Comparison of ENCODE assay signal across 6 cellular contexts in the genomic region with DNA sequence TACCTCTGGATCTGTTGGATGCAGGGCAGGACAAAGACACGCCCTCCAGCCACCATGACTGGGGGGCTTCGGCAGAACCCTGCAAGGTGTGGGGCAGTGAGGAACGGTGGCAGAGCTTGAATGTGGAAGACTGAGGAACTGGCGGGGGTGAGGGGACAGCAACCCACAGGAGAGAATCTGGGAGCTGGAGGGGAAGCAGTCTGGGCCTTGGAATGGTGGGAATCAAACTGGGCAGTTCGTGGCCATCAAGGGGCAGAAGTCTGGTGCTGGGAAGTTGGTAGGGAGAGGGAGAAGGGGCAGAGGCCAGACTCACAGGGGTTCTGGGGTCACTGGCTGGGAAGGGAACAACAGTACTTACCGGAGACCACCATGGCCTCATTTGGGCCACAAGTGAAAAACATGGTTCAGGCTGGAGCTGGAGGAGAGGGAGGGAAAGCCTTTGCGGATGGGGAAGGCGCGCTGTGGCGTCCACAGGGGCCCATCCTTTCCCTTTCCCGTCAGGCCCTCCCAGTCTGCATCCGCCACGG. TPM values are rescaled to one million over a fixed set of nuclear protein-coding genes. Genes with fewer than 3 reads are reported as not detected.
DNase-seq lines count a peak whose midpoint lies in the region; ATAC-seq, FAIRE-seq and TF ChIP-seq lines count a peak whose summit lies in the region.

No MANE protein-coding gene starts in this region.

- H3K4me1 ChIP-seq in A549 (peaks cover 58% of the 10 kb centered on the region), testis (peaks cover 21% of the 10 kb centered on the region)

- no peak for TF ChIP-seq EP300 in A549 (IDR thresholded peaks at IDR 0.05)

- peak overlapping the region; percentile 97 to 98 for H3K27ac ChIP-seq in A549
- H3K27ac ChIP-seq in testis = peak overlapping the region; percentile 84 to 94

- WGBS in A549 (ENCODE audit: missing lambda C conversion rate) = 12% methylated on average over 13 of the region's 13 CpGs
- 7% methylated on average over 13 of the region's 13 CpGs for WGBS in testis, 2 donors

- no peak for FAIRE-seq in A549 (lab: Jason Lieb, UNC)

- H3K36me3 ChIP-seq in testis (ENCODE audit: low read depth, missing control alignments) = no peaks in the 10 kb centered on the region

- POLR2A ChIA-PET in A549 (lab: Yijun Ruan, JAX) = interaction anchor here (0.8 to 4.4 kb wide), 15 partner anchors 9 to 126 kb away, joined by 3 to 78 read pairs (median 4); a partner anchor contains a TSS

- CTCF ChIA-PET in A549 (lab: Yijun Ruan, JAX) = interaction anchor here (0.5 to 4.7 kb wide), 10 partner anchors 12 to 137 kb away, joined by 3 to 37 read pairs (median 4); no protein-coding TSS in a partner anchor

- H3K9me3 ChIP-seq in A549 (no peaks in the 10 kb centered on the region), testis (no peaks in the 10 kb centered on the region)

- TF ChIP-seq POLR2A in A549 (IDR thresholded peaks at IDR 0.05; ENCODE audit: low read length) (peak; percentile 21; the same call in 1 of the 2 replicates), NB4 (IDR thresholded peaks at IDR 0.05; ENCODE audit: extremely low read depth, insufficient read length) (no peak), testis (IDR thresholded peaks at IDR 0.05) (no peak)

- TF ChIP-seq RAD21 in A549 (conservative IDR thresholded peaks at IDR 0.05 in 1 of 2, IDR thresholded peaks at IDR 0.05 in 1 of 2) = no peak

- peak in 1 of 2 experiments; percentile 58; a peak in 4 of 6 replicates for ATAC-seq in A549
- ATAC-seq in HG03520 (IDR thresholded peaks at IDR 0.05; ENCODE audit: unreplicated experiment) = no peak

- DNase-seq in A549 (ENCODE audit: low read depth in 1 of 2, low spot score in 1 of 2) = no peak
- no peak for DNase-seq in NB4 (ENCODE audit: low read depth)
- DNase-seq in foreskin fibroblast = peak in 1 of 2 donors; percentile 24
- DNase-seq in testis = no peak
- no peak for DNase-seq in NCI-H526 (lab: John Stamatoyannopoulos, UW)

- H3K4me3 ChIP-seq in A549 = peak overlapping the region; percentile 99
- H3K4me3 ChIP-seq in NB4 (ENCODE audit: low read depth, low read length) = peak overlapping the region; percentile 86
- H3K4me3 ChIP-seq in foreskin fibroblast (ENCODE audit: low read depth in 1 of 2, low read length in 2 of 2) = peak overlapping the region; percentile 80 to 87
- H3K4me3 ChIP-seq in testis = peak overlapping the region; percentile 82 to 86

- peak overlapping the region; percentile 89 for H3K4me2 ChIP-seq in A549

- no peaks in the 10 kb centered on the region for H3K27me3 ChIP-seq in testis

- intact Hi-C loops in testis (cut with DNase I; ENCODE audit: low total_unique reads) = no loop called here

- TF ChIP-seq CTCF in A549 (IDR thresholded peaks at IDR 0.05) = no peak
- TF ChIP-seq CTCF in NB4 (IDR thresholded peaks at IDR 0.05; ENCODE audit: low read depth, low read length) = no peak
- no peak for TF ChIP-seq CTCF in foreskin fibroblast (IDR thresholded peaks at IDR 0.05; ENCODE audit: low read depth, low read length)
- TF ChIP-seq CTCF in testis (IDR thresholded peaks at IDR 0.05) = no peak

TF ChIP-seq in A549, 52 proteins besides CTCF, POLR2A, EP300 and RAD21:
- TF ChIP-seq HEYL (CRISPR knock-in tag; IDR thresholded peaks at IDR 0.05) = no peak; the same call in 1 of the 2 replicates
- TF ChIP-seq, protein P1, sequence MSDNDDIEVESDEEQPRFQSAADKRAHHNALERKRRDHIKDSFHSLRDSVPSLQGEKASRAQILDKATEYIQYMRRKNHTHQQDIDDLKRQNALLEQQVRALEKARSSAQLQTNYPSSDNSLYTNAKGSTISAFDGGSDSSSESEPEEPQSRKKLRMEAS (IDR thresholded peaks at IDR 0.05) = no peak
- no peak for TF ChIP-seq RFX5 (IDR thresholded peaks at IDR 0.05)
- peak; percentile 14; the same call in 1 of the 2 replicates for TF ChIP-seq TP53 (CRISPR knock-in tag; IDR thresholded peaks at IDR 0.05)
- no peak for TF ChIP-seq CEBPB (IDR thresholded peaks at IDR 0.05)

RNA-seq across cellular contexts. Expression of a gene that starts 0.6 kb away (rescaled TPM):
- polyA plus RNA-seq in A549 (2011; rRNA removed) = 135 and 136 TPM in 2 replicates
- polyA plus RNA-seq in A549 (2012; cell fraction: cytosol; rRNA removed) = 140 TPM in 2 replicates
- polyA plus RNA-seq in A549 (2012; cell fraction: nucleus; rRNA removed) = 112 and 128 TPM in 2 replicates
- 89.7 to 99.2 TPM (median 89.9 TPM) in 3 replicates for polyA plus RNA-seq in A549 (2017; fragmentation: RNase III; extraction: RNeasy Plus Mini Kit Qiagen cat#74134 plus additional on column Dnase treatment)
- 101 and 112 TPM in 2 replicates for polyA minus RNA-seq in A549 (2011; rRNA and poly(A)+ RNA removed)
- total RNA-seq in testis = 10 to 100 TPM; 84.1 to 88.1 TPM
- polyA plus RNA-seq in testis (ENCODE audit: insufficient read depth, low read depth, low replicate concordance) = 169 TPM

RNA-seq across cellular contexts. Expression of a gene that starts 2.5 kb away (rescaled TPM):
- polyA plus RNA-seq in A549 (2011; rRNA removed) (116 and 202 TPM in 2 replicates), A549 (2017; fragmentation: RNase III; extraction: RNeasy Plus Mini Kit Qiagen cat#74134 plus additional on column Dnase treatment) (89.1 to 108 TPM (median 104 TPM) in 3 replicates), testis (ENCODE audit: insufficient read depth, low read depth, low replicate concordance) (11.1 TPM)
- 172 and 215 TPM in 2 replicates for polyA plus RNA-seq in A549 (2012; cell fraction: cytosol; rRNA removed)
- 240 and 352 TPM in 2 replicates for polyA plus RNA-seq in A549 (2012; cell fraction: nucleus; rRNA removed)
- polyA minus RNA-seq in A549 (2011; rRNA and poly(A)+ RNA removed) = 93.4 and 94.8 TPM in 2 replicates
- 1 to 10 TPM; 1.4 to 7.7 TPM for total RNA-seq in testis

RNA-seq across cellular contexts. Expression of a gene that starts 21.7 kb away (rescaled TPM):
- polyA plus RNA-seq in A549 (2011; rRNA removed) (691 and 782 TPM in 2 replicates), A549 (2017; fragmentation: RNase III; extraction: RNeasy Plus Mini Kit Qiagen cat#74134 plus additional on column Dnase treatment) (1,022 to 1,121 TPM (median 1,044 TPM) in 3 replicates), testis (ENCODE audit: insufficient read depth, low read depth, low replicate concordance) (309 TPM)
- polyA plus RNA-seq in A549 (2012; cell fraction: cytosol; rRNA removed) = 1,345 and 1,480 TPM in 2 replicates
- polyA plus RNA-seq in A549 (2012; cell fraction: nucleus; rRNA removed) = 1,395 and 1,872 TPM in 2 replicates
- polyA minus RNA-seq in A549 (2011; rRNA and poly(A)+ RNA removed) = 802 and 983 TPM in 2 replicates
- total RNA-seq in testis = 100 to 1,000 TPM; 173 to 252 TPM

RNA-seq across cellular contexts. Expression of a gene that starts 24.8 kb away (rescaled TPM):
- 8.2 and 13.3 TPM in 2 replicates for polyA plus RNA-seq in A549 (2011; rRNA removed)
- 8.4 and 10.3 TPM in 2 replicates for polyA plus RNA-seq in A549 (2012; cell fraction: cytosol; rRNA removed)
- 29.8 and 46.1 TPM in 2 replicates for polyA plus RNA-seq in A549 (2012; cell fraction: nucleus; rRNA removed)
- polyA plus RNA-seq in A549 (2017; fragmentation: RNase III; extraction: RNeasy Plus Mini Kit Qiagen cat#74134 plus additional on column Dnase treatment) = 14.9 to 21.4 TPM (median 16.5 TPM) in 3 replicates
- polyA minus RNA-seq in A549 (2011; rRNA and poly(A)+ RNA removed) = 18.4 and 19.4 TPM in 2 replicates
- 10 to 100 TPM; 56.6 to 79.3 TPM for total RNA-seq in testis
- polyA plus RNA-seq in testis (ENCODE audit: insufficient read depth, low read depth, low replicate concordance) = 155 TPM

RNA-seq across cellular contexts. Expression of a gene that starts 51.1 kb away (rescaled TPM):
- polyA plus RNA-seq in A549 (2011; rRNA removed) = 11.3 and 12.4 TPM in 2 replicates
- polyA plus RNA-seq in A549 (2012; cell fraction: cytosol; rRNA removed) = 21.7 and 24.8 TPM in 2 replicates
- polyA plus RNA-seq in A549 (2012; cell fraction: nucleus; rRNA removed) = 22.2 and 23.8 TPM in 2 replicates
- polyA plus RNA-seq in A549 (2017; fragmentation: RNase III; extraction: RNeasy Plus Mini Kit Qiagen cat#74134 plus additional on column Dnase treatment) = 13.0 to 14.5 TPM (median 13.0 TPM) in 3 replicates
- 11.7 and 12.7 TPM in 2 replicates for polyA minus RNA-seq in A549 (2011; rRNA and poly(A)+ RNA removed)
- 10 to 100 TPM in 1 of 2 donors, 1 to 10 TPM in 1; 9.5 to 10.5 TPM for total RNA-seq in testis
- polyA plus RNA-seq in testis (ENCODE audit: insufficient read depth, low read depth, low replicate concordance) = 26.6 TPM
